19 cellular contexts compared by ENCODE assay signal in genomic region chr2:85795331-85796045, GRCh38. TPM values are rescaled to one million over a fixed set of nuclear protein-coding genes. Genes with fewer than 3 reads are reported as not detected.
DNase-seq lines count a peak whose midpoint lies in the region; ATAC-seq and TF ChIP-seq lines count a peak whose summit lies in the region.
"Had no signal": no experiment of that assay in that cellular context is flagged by ENCODE, and none has a peak within 500 bp of the region (broad histone marks: within the 10 kb centered on the region; RNA-seq: fewer than 3 reads in every experiment).

No MANE protein-coding gene starts in this region.

- peak overlapping the region in 1 of 2 donors; percentile 10 for H3K4me3 ChIP-seq in gastroesophageal sphincter
- no peak overlapping the region for H3K4me3 ChIP-seq in thyroid gland (replicated peaks in 1 of 3)
- H3K4me3 ChIP-seq in prostate gland, result no peak overlapping the region

- peak overlapping the region; percentile 81 for H3K27ac Mint-ChIP-seq in neural crest cell (ENCODE audit: unreplicated experiment)
- H3K27ac Mint-ChIP-seq: activated CD8-positive, alpha-beta memory T cell treated with anti-CD3 and anti-CD28 coated beads, Interleukin-2, amount 10 ng/mL, durations not matched to agents 7 days and 5 days; B cell; stimulated activated naive B cell treated with anti-CD40 and anti-IgM and Interleukin-4, amounts not matched to agents 10 μg/mL and 1 μg/mL and 100 μg/mL, for 72 hours had no signal

- TF ChIP-seq EP300 in gastroesophageal sphincter (IDR thresholded peaks at IDR 0.05), result no peak

- H3K4me3 Mint-ChIP-seq in neural crest cell, result no peak overlapping the region
- H3K4me3 Mint-ChIP-seq: activated CD8-positive, alpha-beta memory T cell treated with anti-CD3 and anti-CD28 coated beads, Interleukin-2, amount 10 ng/mL, durations not matched to agents 7 days and 5 days; B cell; stimulated activated naive B cell treated with anti-CD40 and anti-IgM and Interleukin-4, amounts not matched to agents 10 μg/mL and 1 μg/mL and 100 μg/mL, for 72 hours had no signal

- H3K4me1 Mint-ChIP-seq in neural crest cell, result peaks cover 61% of the 10 kb centered on the region
- H3K4me1 Mint-ChIP-seq: activated CD8-positive, alpha-beta memory T cell treated with anti-CD3 and anti-CD28 coated beads, Interleukin-2, amount 10 ng/mL, durations not matched to agents 7 days and 5 days; B cell; naive B cell; stimulated activated naive B cell treated with anti-CD40 and anti-IgM and Interleukin-4, amounts not matched to agents 10 μg/mL and 1 μg/mL and 100 μg/mL, for 72 hours had no signal

- no peaks in the 10 kb centered on the region for H3K9me3 ChIP-seq in gastroesophageal sphincter
- no peaks in the 10 kb centered on the region for H3K9me3 ChIP-seq in thyroid gland
- H3K9me3 ChIP-seq in prostate gland, result no peaks in the 10 kb centered on the region

- H3K36me3 Mint-ChIP-seq in neural crest cell (ENCODE audit: low read depth), result no peaks in the 10 kb centered on the region
- H3K36me3 Mint-ChIP-seq: activated CD8-positive, alpha-beta memory T cell treated with anti-CD3 and anti-CD28 coated beads, Interleukin-2, amount 10 ng/mL, durations not matched to agents 7 days and 5 days; stimulated activated naive B cell treated with anti-CD40 and anti-IgM and Interleukin-4, amounts not matched to agents 10 μg/mL and 1 μg/mL and 100 μg/mL, for 72 hours had no signal

- peak overlapping the region; percentile 92 for H3K27ac ChIP-seq in angular gyrus (ENCODE audit: low read depth, low read length)
- H3K27ac ChIP-seq in gastroesophageal sphincter, result peak overlapping the region; percentile 4 to 81 (median 80)
- H3K27ac ChIP-seq in thyroid gland, result peak overlapping the region; percentile 50 to 89 (median 85)
- H3K27ac ChIP-seq in prostate gland, result no peak overlapping the region

- H3K4me1 ChIP-seq in gastroesophageal sphincter (peaks cover 19 to 77% (median 59%) of the 10 kb centered on the region in 3 donors), thyroid gland (peaks cover 33 to 72% of the 10 kb centered on the region in 2 donors), prostate gland (replicated peaks) (no peaks in the 10 kb centered on the region)

- no peaks in the 10 kb centered on the region for H3K27me3 Mint-ChIP-seq in neural crest cell (ENCODE audit: low read depth)

- WGBS in gastroesophageal sphincter (ENCODE audit: low coverage in 1 of 2), 2 donors, result 67 to 88% methylated on average over 3 to 4 of the region's 20 CpGs
- WGBS in thyroid gland, 2 donors, result 86 to 87% methylated on average over 20 of the region's 20 CpGs
- WGBS in prostate gland, result 81% methylated on average over 20 of the region's 20 CpGs

- H3K9me3 Mint-ChIP-seq in neural crest cell, result no peaks in the 10 kb centered on the region

- intact Hi-C loops in thyroid gland (cut with DNase I) (no loop called here), prostate gland (cut with DNase I) (loop anchor here (5.0 kb wide), 1 partner anchor 58 kb away; no protein-coding TSS in a partner anchor)

- DNase-seq in neural crest cell (ENCODE audit: low read depth, low spot score) (no peak), thyroid gland (no peak), NCI-H446 (lab: John Stamatoyannopoulos, UW) (no peak), DMS53 (lab: John Stamatoyannopoulos, UW) (no peak), prostate gland (ENCODE audit: low spot score) (no peak)
- DNase-seq: activated CD8-positive, alpha-beta memory T cell treated with anti-CD3 and anti-CD28 coated beads, Interleukin-2, amount 10 ng/mL, durations not matched to agents 7 days and 5 days; activated naive CD4-positive, alpha-beta T cell treated with Interleukin-2 at 50 U/mL for 16 hours; central memory CD4-positive, alpha-beta T cell; DMS79 treated with DMSO at 0.1 percent for 48 hours; naive B cell; NCI-H1436 treated with DMSO at 0.1 percent for 48 hours; NCI-H510A treated with DMSO at 0.1 percent for 48 hours; PC-3; retina; stimulated activated naive B cell treated with anti-CD40 and anti-IgM and Interleukin-4, amounts not matched to agents 10 μg/mL and 1 μg/mL and 100 μg/mL, for 72 hours had no signal

- ATAC-seq in gastroesophageal sphincter (no peak), GM18868 (IDR thresholded peaks at IDR 0.05; ENCODE audit: unreplicated experiment) (no peak)
- ATAC-seq: activated CD8-positive, alpha-beta memory T cell treated with anti-CD3 and anti-CD28 coated beads, Interleukin-2, amount 10 ng/mL, durations not matched to agents 7 days and 5 days; PC-3; stimulated activated naive B cell treated with anti-CD40 and anti-IgM and Interleukin-4, amounts not matched to agents 10 μg/mL and 1 μg/mL and 100 μg/mL, for 72 hours had no signal

- no peak for TF ChIP-seq CTCF in gastroesophageal sphincter (IDR thresholded peaks at IDR 0.05)
- no peak for TF ChIP-seq CTCF in neural crest cell (conservative IDR thresholded peaks at IDR 0.05)
- TF ChIP-seq CTCF in thyroid gland (IDR thresholded peaks at IDR 0.05), result no peak
- no peak for TF ChIP-seq CTCF in prostate gland (IDR thresholded peaks at IDR 0.05)

- H3K36me3 ChIP-seq in gastroesophageal sphincter, result peaks cover 0 to 3% of the 10 kb centered on the region in 2 donors
- H3K36me3 ChIP-seq in thyroid gland, result peaks cover 0 to 5% of the 10 kb centered on the region in 2 donors
- H3K36me3 ChIP-seq in prostate gland, result no peaks in the 10 kb centered on the region

- no peak for TF ChIP-seq POLR2A in gastroesophageal sphincter (IDR thresholded peaks at IDR 0.05)
- no peak for TF ChIP-seq POLR2A in thyroid gland (IDR thresholded peaks at IDR 0.05)
- TF ChIP-seq POLR2A in prostate gland (IDR thresholded peaks at IDR 0.05), result no peak

- no peaks in the 10 kb centered on the region for H3K27me3 ChIP-seq in gastroesophageal sphincter
- H3K27me3 ChIP-seq in thyroid gland, result no peaks in the 10 kb centered on the region
- H3K27me3 ChIP-seq in prostate gland (replicated peaks; ENCODE audit: insufficient read depth), result no peaks in the 10 kb centered on the region

RNA-seq across cellular contexts. Expression of gene ATOH8, which starts 41.7 kb away (rescaled TPM):
- total RNA-seq in gastroesophageal sphincter (10 to 100 TPM; 34.5 to 79.5 (median 59.6) TPM), neural crest cell (6.9 and 7.7 TPM in 2 replicates), thyroid gland (100 to 1,000 TPM in 2 of 4 donors, 10 to 100 TPM in 2; 82.8 to 260 (median 167) TPM), prostate gland (10 to 100 TPM; 40.1 to 49.8 TPM)
- total RNA-seq: B cell had no signal

Comparison
In these comparisons a context has a peak if more than half of its experiments do, and no peak if none do; other contexts are left out.
1. H3K27ac ChIP-seq: peak in angular gyrus (single experiment), gastroesophageal sphincter (4 of 4) and thyroid gland (3 of 3); none in prostate gland (0 of 2).